ENCODE assay signal across 12 cellular contexts in the genomic region with DNA sequence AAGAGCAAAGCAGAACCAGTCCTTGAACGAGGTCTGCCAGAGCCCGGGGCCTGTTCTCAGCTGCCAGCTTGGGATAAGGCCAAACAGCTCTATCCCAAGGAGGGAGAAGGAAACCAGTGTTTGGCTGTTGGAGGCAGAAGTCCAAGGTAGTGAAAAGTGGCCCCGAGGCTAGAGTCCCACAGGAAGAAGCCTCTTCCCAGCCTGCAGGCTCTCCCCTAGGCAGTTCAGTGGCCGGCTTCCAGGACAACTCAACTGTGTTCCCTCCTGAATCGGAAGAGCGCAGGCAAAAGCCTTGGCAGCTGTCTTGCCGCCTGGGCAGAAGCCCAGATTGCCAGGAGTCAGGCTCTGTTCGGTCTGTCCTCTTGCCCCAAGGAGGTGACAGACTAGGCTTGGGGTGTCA. TPM values are rescaled to one million over a fixed set of nuclear protein-coding genes. Genes with fewer than 3 reads are reported as not detected.
A peak's percentile ranks its signal among the peaks of the same experiment; 100 is the strongest.
DNase-seq lines count a peak whose midpoint lies in the region; ATAC-seq and TF ChIP-seq lines count a peak whose summit lies in the region.
"Had no signal": no experiment of that assay in that cellular context is flagged by ENCODE, and none has a peak within 500 bp of the region (broad histone marks: within the 10 kb centered on the region; RNA-seq: fewer than 3 reads in every experiment).

No MANE protein-coding gene starts in this region.

- H3K4me3 ChIP-seq in esophagus (ENCODE audit: low read depth in 1 of 2, low read length in 2 of 2) (no peak overlapping the region), transverse colon (no peak overlapping the region)

- WGBS in esophagus, 2 donors, result 19% methylated on average over 8 of the region's 8 CpGs
- 56% methylated on average over 8 of the region's 8 CpGs; no CpG with 5 or more reads in 1 of the 2 donors for WGBS in transverse colon (ENCODE audit: low coverage in 1 of 2), 2 donors

- peaks cover 3 to 15% of the 10 kb centered on the region in 2 donors for H3K36me3 ChIP-seq in esophagus (ENCODE audit: control insufficient read depth in 2 of 2, insufficient read depth in 2 of 2, low read length in 1 of 2)
- no peaks in the 10 kb centered on the region for H3K36me3 ChIP-seq in transverse colon

- TF ChIP-seq POLR2A in transverse colon (IDR thresholded peaks at IDR 0.05), result no peak

- no peak for ATAC-seq in HG02678 (IDR thresholded peaks at IDR 0.05; ENCODE audit: unreplicated experiment)
- ATAC-seq: activated T-helper 17 cell treated with anti-CD3 and anti-CD28 coated beads, Interleukin-2, amount 50 U/mL, for 72 hours had no signal

- H3K4me1 ChIP-seq in esophagus (ENCODE audit: control insufficient read depth in 2 of 2, insufficient read depth in 2 of 2, low read length in 1 of 2) (peaks cover 14 to 27% of the 10 kb centered on the region in 2 donors), transverse colon (peaks cover 10 to 27% (median 22%) of the 10 kb centered on the region in 4 donors)

- H3K27me3 ChIP-seq in esophagus (ENCODE audit: control insufficient read depth in 1 of 2, insufficient read depth in 2 of 2, low read length in 2 of 2) (no peaks in the 10 kb centered on the region), transverse colon (no peaks in the 10 kb centered on the region)

- DNase-seq in NCI-H2029 treated with DMSO at 0.1 percent for 48 hours (lab: John Stamatoyannopoulos, UW) (peak; percentile 42), mesenteric fat pad (ENCODE audit: low spot score) (peak; percentile 90), transverse colon (peak; percentile 61), kidney tubule cell (ENCODE audit: low spot score) (no peak), CD1c-positive myeloid dendritic cell (ENCODE audit: extremely low spot score) (no peak), DMS53 treated with DMSO at 0.1 percent for 48 hours (lab: John Stamatoyannopoulos, UW; ENCODE audit: unreplicated experiment) (no peak)
- DNase-seq: DND-41, NCI-H1105 treated with DMSO at 0.1 percent for 48 hours had no signal

- TF ChIP-seq EP300 in transverse colon (IDR thresholded peaks at IDR 0.05; ENCODE audit: low read depth), result no peak

- intact Hi-C loops in transverse colon (cut with DNase I; ENCODE audit: low total_unique reads), result loop anchor here (2.0 kb wide), 1 partner anchor 59 kb away; no protein-coding TSS in a partner anchor

- no peak for TF ChIP-seq CTCF in transverse colon (IDR thresholded peaks at IDR 0.05)

- H3K27ac ChIP-seq in esophagus (ENCODE audit: low read depth in 2 of 2, low read length in 1 of 2), result peak overlapping the region; percentile 28 to 69
- peak overlapping the region in 3 of 4 donors; percentile 20 to 46 (median 44) for H3K27ac ChIP-seq in transverse colon

- in situ Hi-C loops in transverse colon (cut with MboI; ENCODE audit: low pct_ligation_motif_present in 1 of 4, low pct_unique_long_range_greater_than_20kb in 1 of 4, low sequenced_read_pairs in 3 of 4), result loop anchor here in 3 of 4 donors (10.0 to 25.0 kb wide), 3 partner anchors 289 to 312 kb away; partner anchors contain the start of genes TOR1AIP1 (in 1 of the 3) and TOR1AIP2 (in 1 of the 3)

- H3K9me3 ChIP-seq in esophagus (ENCODE audit: control insufficient read depth in 2 of 2, insufficient read depth in 1 of 2, low read depth in 1 of 2, low read length in 1 of 2), result no peaks in the 10 kb centered on the region
- no peaks in the 10 kb centered on the region for H3K9me3 ChIP-seq in transverse colon

RNA-seq across cellular contexts. Expression of gene QSOX1, which starts 19.3 kb away (rescaled TPM):
- 100 to 1,000 TPM in 1 of 2 donors, 10 to 100 TPM in 1; 50.6 to 173 TPM for polyA plus RNA-seq in esophagus
- 104 TPM for total RNA-seq in mesenteric fat pad
- total RNA-seq in transverse colon, result 100 to 1,000 TPM; 109 to 124 (median 119) TPM

RNA-seq across cellular contexts. Expression of gene LHX4, which starts 56.1 kb away (rescaled TPM):
- under 1 TPM; 0.13 to 0.28 TPM for polyA plus RNA-seq in esophagus
- total RNA-seq in mesenteric fat pad, result 0.06 TPM
- 1 to 10 TPM in 1 of 4 donors, under 1 TPM in 1, not detected in 2; 0.48 to 1.2 TPM for total RNA-seq in transverse colon
- total RNA-seq: lung microvascular endothelial cell had no signal

Comparison
In these comparisons a context has a peak if more than half of its experiments do, and no peak if none do; other contexts are left out.
1. DNase-seq: peak in NCI-H2029 treated with DMSO at 0.1 percent for 48 hours (single experiment), mesenteric fat pad (single experiment) and transverse colon (single experiment); none in kidney tubule cell (single experiment), CD1c-positive myeloid dendritic cell (single experiment) and DMS53 treated with DMSO at 0.1 percent for 48 hours (single experiment).